Comparison of ENCODE assay signal across 14 cellular contexts in the genomic region with DNA sequence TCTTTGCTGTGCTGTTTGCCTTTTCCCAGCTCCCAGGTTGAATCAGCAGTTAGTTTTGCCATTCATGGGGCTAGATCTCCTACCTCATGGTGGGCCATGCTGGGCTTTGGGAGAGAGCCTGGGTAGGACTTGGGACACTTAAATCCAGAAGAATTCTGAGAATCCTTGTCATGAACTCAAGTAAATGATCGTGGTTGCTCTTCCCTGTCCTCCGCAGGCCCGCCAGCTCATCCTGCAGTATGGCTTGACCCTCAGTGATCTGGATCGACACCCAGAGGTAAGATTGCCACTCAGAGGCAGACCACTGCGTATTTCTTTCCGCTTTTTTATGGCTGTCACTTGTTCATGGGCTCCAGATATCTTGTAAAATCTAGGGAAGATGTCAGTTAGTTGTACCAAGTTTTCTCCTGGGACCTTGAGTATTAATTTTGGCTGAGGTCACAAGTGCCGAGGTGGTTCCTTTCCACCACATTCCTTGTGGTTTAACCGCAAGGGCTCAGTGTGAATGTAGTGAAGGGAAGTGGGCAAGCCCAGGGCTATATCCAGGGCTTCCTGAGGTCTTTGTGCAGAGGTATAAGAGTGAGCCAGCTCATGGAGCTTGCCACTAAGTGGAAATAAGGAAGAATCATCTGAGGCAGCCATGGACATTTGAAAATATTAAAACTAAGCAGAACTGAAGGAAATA. TPM values are rescaled to one million over a fixed set of nuclear protein-coding genes. Genes with fewer than 3 reads are reported as not detected.
A peak's percentile ranks its signal among the peaks of the same experiment; 100 is the strongest.
DNase-seq lines count a peak whose midpoint lies in the region; ATAC-seq lines count a peak whose summit lies in the region.
"Had no signal": no experiment of that assay in that cellular context is flagged by ENCODE, and none has a peak within 500 bp of the region (broad histone marks: within the 10 kb centered on the region; RNA-seq: fewer than 3 reads in every experiment).

No MANE protein-coding gene starts in this region.

- intact Hi-C loops in left cardiac atrium (cut with DNase I) = no loop called here

- DNase-seq in CMK (ENCODE audit: low read depth) (peak; percentile 49), M059J (ENCODE audit: low read depth) (peak; percentile 95), astrocyte of the hippocampus (ENCODE audit: low read depth, low spot score) (peak; percentile 86), myocyte (ENCODE audit: low read depth) (peak; percentile 90), substantia nigra (lab: John Stamatoyannopoulos, UW) (no peak), left cardiac atrium (no peak)
- DNase-seq: activated B cell treated with CpG ODN at 0.5 μM for 24 hours, midbrain, NCI-H1105, NCI-H524 treated with DMSO at 0.1 percent for 48 hours had no signal

- H3K27ac ChIP-seq in substantia nigra (ENCODE audit: low read depth, low read length, poor library complexity, severe bottlenecking) = no peak overlapping the region
- H3K27ac ChIP-seq: epithelial cell of prostate, prostate gland had no signal

- ATAC-seq in HG03442 (IDR thresholded peaks at IDR 0.05; ENCODE audit: unreplicated experiment) (no peak), GM19463 (IDR thresholded peaks at IDR 0.05; ENCODE audit: unreplicated experiment) (no peak), left cardiac atrium (no peak)

RNA-seq across cellular contexts. Expression of a gene that starts 37.7 kb away (rescaled TPM):
- 7.1 and 7.4 TPM in 2 replicates for total RNA-seq in M059J (2014; rRNA removed; shearing (Covaris generic))
- total RNA-seq in myocyte (5.2 and 5.8 TPM in 2 replicates), left cardiac atrium (10 to 100 TPM; 13.7 to 17.0 TPM)
- 9.8 TPM for polyA plus RNA-seq in myocyte (2012)

Comparison
In these comparisons a context has a peak if more than half of its experiments do, and no peak if none do; other contexts are left out.
1. DNase-seq: peak in CMK (single experiment), M059J (single experiment), astrocyte of the hippocampus (single experiment) and myocyte (single experiment); none in substantia nigra (0 of 49) and left cardiac atrium (single experiment).